9 cellular contexts compared by ENCODE assay signal in the genomic region with DNA sequence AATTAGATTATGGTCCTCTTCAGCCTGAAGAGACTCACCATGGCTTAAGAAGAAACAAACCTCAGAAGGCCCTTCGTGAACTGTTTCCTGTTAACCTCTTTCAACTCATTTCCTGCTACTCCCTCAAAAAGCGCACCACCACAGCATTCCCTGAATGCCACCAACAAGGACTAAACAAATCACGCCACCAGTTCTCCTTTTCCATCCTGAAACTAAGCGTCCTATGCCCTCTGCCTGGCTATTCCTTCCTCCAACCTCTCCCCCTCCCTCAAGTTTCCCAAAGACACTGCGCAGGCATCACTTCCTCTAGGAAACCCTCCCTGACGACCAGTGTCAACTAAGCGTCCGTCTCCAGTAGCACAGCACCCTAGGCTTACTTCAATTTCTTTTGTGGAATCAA. TPM values are rescaled to one million over a fixed set of nuclear protein-coding genes. Genes with fewer than 3 reads are reported as not detected.
DNase-seq lines count a peak whose midpoint lies in the region; ATAC-seq and TF ChIP-seq lines count a peak whose summit lies in the region.
"Had no signal": no experiment of that assay in that cellular context is flagged by ENCODE, and none has a peak within 500 bp of the region (broad histone marks: within the 10 kb centered on the region; RNA-seq: fewer than 3 reads in every experiment).

No MANE protein-coding gene starts in this region.

- H3K9me3 ChIP-seq in CD8-positive, alpha-beta memory T cell (ENCODE audit: low read length) = no peaks in the 10 kb centered on the region

- H3K36me3 ChIP-seq in CD8-positive, alpha-beta memory T cell (ENCODE audit: insufficient read depth, low read length) = peaks cover 28% of the 10 kb centered on the region

- DNase-seq in CD8-positive, alpha-beta memory T cell = no peak
- DNase-seq in WTC11 (ENCODE audit: low spot score) = no peak
- no peak for DNase-seq in Right ventricle myocardium superior
- DNase-seq in HuH-7.5 (ENCODE audit: low spot score) = no peak
- DNase-seq in stimulated activated CD4-positive, alpha-beta T cell treated with anti-CD3 and anti-CD28 coated beads, Interleukin-4, amount 100 ng/mL, for 1 hour = no peak
- DNase-seq: MV-4-11 had no signal

- no peaks in the 10 kb centered on the region for H3K9me3 Mint-ChIP-seq in CD8-positive, alpha-beta memory T cell
- H3K9me3 Mint-ChIP-seq in WTC11 (peaks cover 7% of the 10 kb centered on the region), nephron (no peaks in the 10 kb centered on the region)

- intact Hi-C loops in Right ventricle myocardium superior (cut with DNase I) = no loop called here

- CTCF ChIA-PET in CD8-positive, alpha-beta memory T cell (lab: Charles Lee) = no interaction called here
- CTCF ChIA-PET in WTC11 (lab: Charles Lee) = no interaction called here

- ATAC-seq in WTC11 (no peak), Right ventricle myocardium superior (ENCODE audit: poor library complexity) (peak; percentile 13), GM21576 (IDR thresholded peaks at IDR 0.05; ENCODE audit: unreplicated experiment) (no peak), GM19035 (IDR thresholded peaks at IDR 0.05; ENCODE audit: unreplicated experiment) (no peak)

- no peaks in the 10 kb centered on the region for H3K27me3 ChIP-seq in CD8-positive, alpha-beta memory T cell (ENCODE audit: insufficient read depth, low read length, poor library complexity, severe bottlenecking)

- peak overlapping the region; percentile 15 to 92 (median 54) for H3K27ac Mint-ChIP-seq in CD8-positive, alpha-beta memory T cell
- H3K27ac Mint-ChIP-seq in WTC11 (peak overlapping the region; percentile 93), nephron (peak overlapping the region; percentile 46 to 56 (median 53))

- H3K4me3 ChIP-seq in CD8-positive, alpha-beta memory T cell (ENCODE audit: low read length) = no peak overlapping the region

- H3K4me1 Mint-ChIP-seq in CD8-positive, alpha-beta memory T cell = peaks cover 58 to 78% (median 77%) of the 10 kb centered on the region in 3 donors
- H3K4me1 Mint-ChIP-seq in WTC11 (peaks cover 49% of the 10 kb centered on the region), nephron (peaks cover 41% of the 10 kb centered on the region)

- H3K27ac ChIP-seq in CD8-positive, alpha-beta memory T cell (ENCODE audit: low read depth, low read length) = no peak overlapping the region

- H3K4me1 ChIP-seq in CD8-positive, alpha-beta memory T cell (ENCODE audit: insufficient read depth, low read length) = peaks cover 28% of the 10 kb centered on the region

- peaks cover 9 to 74% (median 27%) of the 10 kb centered on the region in 3 donors for H3K36me3 Mint-ChIP-seq in CD8-positive, alpha-beta memory T cell
- H3K36me3 Mint-ChIP-seq in WTC11 = peaks cover 80% of the 10 kb centered on the region
- H3K36me3 Mint-ChIP-seq in nephron (ENCODE audit: low read depth) = peaks cover 85% of the 10 kb centered on the region

- POLR2A ChIA-PET in CD8-positive, alpha-beta memory T cell (lab: Charles Lee) = no interaction called here
- POLR2A ChIA-PET in WTC11 (lab: Charles Lee) = no interaction called here

- TF ChIP-seq CTCF in WTC11 (IDR thresholded peaks at IDR 0.05) (no peak), nephron (IDR thresholded peaks at IDR 0.05; ENCODE audit: unreplicated experiment in 3 of 3) (no peak)

- peak overlapping the region in 3 of 7 donors; percentile 20 to 42 (median 29) for H3K4me3 Mint-ChIP-seq in CD8-positive, alpha-beta memory T cell
- H3K4me3 Mint-ChIP-seq in WTC11 (no peak overlapping the region), nephron (no peak overlapping the region)

- no peaks in the 10 kb centered on the region for H3K27me3 Mint-ChIP-seq in CD8-positive, alpha-beta memory T cell
- H3K27me3 Mint-ChIP-seq in WTC11 (ENCODE audit: low read depth) = no peaks in the 10 kb centered on the region
- no peaks in the 10 kb centered on the region for H3K27me3 Mint-ChIP-seq in nephron (ENCODE audit: low read depth)

TF ChIP-seq in WTC11, 78 proteins besides CTCF, POLR2A, EP300 and RAD21:
- TF ChIP-seq ZNF416 (CRISPR knock-in tag; IDR thresholded peaks at IDR 0.05) = no peak
- TF ChIP-seq PRRX2 (CRISPR knock-in tag; IDR thresholded peaks at IDR 0.05) = no peak

RNA-seq across cellular contexts. Expression of a gene that starts 12.0 kb away (rescaled TPM):
- 100 to 1,000 TPM; 149 to 151 TPM for total RNA-seq in CD8-positive, alpha-beta memory T cell
- 2.1 TPM for polyA plus RNA-seq in CD8-positive, alpha-beta memory T cell
- 192 to 201 TPM (median 200 TPM) in 3 replicates for total RNA-seq in WTC11 (2021)
- total RNA-seq in Right ventricle myocardium superior = 219 TPM

RNA-seq across cellular contexts. Expression of a gene that starts 44.3 kb away (rescaled TPM):
- 10 to 100 TPM; 80.7 to 84.1 TPM for total RNA-seq in CD8-positive, alpha-beta memory T cell
- 74.7 TPM for polyA plus RNA-seq in CD8-positive, alpha-beta memory T cell
- total RNA-seq in WTC11 (2021) (202 to 299 TPM (median 285 TPM) in 3 replicates), Right ventricle myocardium superior (2,459 TPM)
